In genomic region chr2:134576478-134576877, GRCh38 we compare ENCODE assay signal across 15 cellular contexts.
"Had no signal": no experiment of that assay in that cellular context is flagged by ENCODE, and none has a peak within 500 bp of the region (broad histone marks: within the 10 kb centered on the region; RNA-seq: fewer than 3 reads in every experiment).

No MANE protein-coding gene starts in this region.

- H3K79me2 ChIP-seq: parathyroid adenoma had no signal

- H3K9me3 ChIP-seq: ascending aorta, esophagus squamous epithelium, left ventricle myocardium inferior, stomach, thoracic aorta had no signal

- H3K4me3 ChIP-seq: ascending aorta, esophagus squamous epithelium, left ventricle myocardium inferior, stomach, thoracic aorta had no signal

- ATAC-seq: foreskin keratinocyte had no signal

- H2AFZ ChIP-seq: parathyroid adenoma had no signal

- H3K36me3 ChIP-seq: ascending aorta, esophagus squamous epithelium, left ventricle myocardium inferior, stomach, thoracic aorta had no signal

- H3K4me1 ChIP-seq: ascending aorta, esophagus squamous epithelium, foreskin keratinocyte, left ventricle myocardium inferior, parathyroid adenoma, stomach had no signal

- H3K27me3 ChIP-seq: ascending aorta, esophagus squamous epithelium, stomach had no signal

- DNase-seq: activated CD4-positive, alpha-beta T cell treated with anti-CD3 and anti-CD28 coated beads, Interleukin-2, amount 50 U/mL, for 48 hours; activated gamma-delta T cell; activated T-cell treated with anti-CD3 and anti-CD28 coated beads, Interleukin-2, amount 50 U/mL, for 48 hours; esophagus squamous epithelium; foreskin keratinocyte; head of caudate nucleus; left ventricle myocardium inferior; mesenchymal stem cell; stimulated activated CD4-positive, alpha-beta T cell treated with anti-CD3 and anti-CD28 coated beads, Interleukin-15, amount 100 ng/mL, for 24 hours; stimulated activated CD4-positive, alpha-beta T cell treated with anti-CD3 and anti-CD28 coated beads, Interleukin-4, amount 100 ng/mL, for 24 hours; stomach; T-helper 1 cell had no signal

- H3K27ac ChIP-seq: ascending aorta, esophagus squamous epithelium, foreskin keratinocyte, left ventricle myocardium inferior, parathyroid adenoma, stomach, thoracic aorta had no signal

- H3K9ac ChIP-seq: parathyroid adenoma had no signal
